Comparison of ENCODE assay signal across 21 cellular contexts in the genomic region with DNA sequence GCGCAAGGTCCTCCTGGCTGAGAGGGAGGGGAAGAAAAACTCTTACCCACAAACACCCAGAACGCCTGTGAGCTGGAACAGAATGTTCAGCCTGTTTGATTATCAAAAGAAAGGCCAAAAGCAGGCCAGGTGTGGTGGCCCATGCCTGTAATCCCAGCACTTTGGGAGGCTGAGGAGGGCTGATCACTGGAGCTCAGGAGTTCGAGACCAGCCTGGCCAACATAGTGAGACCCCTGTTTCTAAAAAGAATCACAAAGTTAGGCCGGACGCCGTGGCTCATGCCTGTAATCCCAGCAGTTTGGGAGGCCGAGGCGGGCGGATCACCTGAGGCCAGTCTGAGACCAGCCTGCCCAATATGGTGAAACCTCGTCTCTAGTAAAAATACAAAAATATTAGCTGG. TPM values are rescaled to one million over a fixed set of nuclear protein-coding genes. Genes with fewer than 3 reads are reported as not detected.
"Had no signal": no experiment of that assay in that cellular context is flagged by ENCODE, and none has a peak within 500 bp of the region (broad histone marks: within the 10 kb centered on the region; RNA-seq: fewer than 3 reads in every experiment).

No MANE protein-coding gene starts in this region.

RNA-seq across cellular contexts. Expression of a gene that starts 15.8 kb away (rescaled TPM):
- total RNA-seq: activated naive CD4-positive, alpha-beta T cell treated with anti-CD3 and anti-CD28 coated beads for 36 hours; activated naive CD4-positive, alpha-beta T cell treated with anti-CD3 and anti-CD28 coated beads, Interleukin-2, amount 50 U/mL, for 72 hours; activated naive CD8-positive, alpha-beta T cell treated with anti-CD3 and anti-CD28 coated beads for 36 hours; activated naive CD8-positive, alpha-beta T cell treated with anti-CD3 and anti-CD28 coated beads, Interleukin-2, amount 10 ng/mL, durations not matched to agents 7 days and 5 days; activated T-cell treated with anti-CD3 and anti-CD28 coated beads, Interleukin-2, amount 50 U/mL, for 72 hours; activated T-helper 1 cell treated with anti-CD3 and anti-CD28 coated beads, Interleukin-12 subunit alpha, Interleukin-12 subunit beta, Interleukin-2, Interleukin-4 antibody, amounts not matched to agents 30 ng/mL and 10 ng/mL and 1 ng/mL, durations not matched to agents 14 hours and 24 hours and 36 hours; activated T-helper 17 cell treated with anti-CD3 and anti-CD28 coated beads, Interleukin-2, amount 50 U/mL, for 72 hours; activated T-helper 2 cell treated with anti-CD3 and anti-CD28 coated beads, Interferon-gamma antibody, Interleukin-2, Interleukin-4, amounts not matched to agents 10 μg/mL and 5 μg/mL and 100 μg/mL, durations not matched to agents 14 hours and 24 hours and 36 hours; astrocyte; cardiac septum; cerebellum; chondrocyte had no signal
- polyA plus RNA-seq: cardiac muscle cell had no signal

RNA-seq across cellular contexts. Expression of a gene that starts 24.2 kb away (rescaled TPM):
- total RNA-seq: activated naive CD4-positive, alpha-beta T cell treated with anti-CD3 and anti-CD28 coated beads for 36 hours; activated naive CD4-positive, alpha-beta T cell treated with anti-CD3 and anti-CD28 coated beads, Interleukin-2, amount 50 U/mL, for 72 hours; activated naive CD8-positive, alpha-beta T cell treated with anti-CD3 and anti-CD28 coated beads for 36 hours; activated naive CD8-positive, alpha-beta T cell treated with anti-CD3 and anti-CD28 coated beads, Interleukin-2, amount 10 ng/mL, durations not matched to agents 7 days and 5 days; activated T-cell treated with anti-CD3 and anti-CD28 coated beads, Interleukin-2, amount 50 U/mL, for 4 hours; activated T-cell treated with anti-CD3 and anti-CD28 coated beads, Interleukin-2, amount 50 U/mL, for 72 hours; activated T-helper 1 cell treated with anti-CD3 and anti-CD28 coated beads, Interleukin-12 subunit alpha, Interleukin-12 subunit beta, Interleukin-2, Interleukin-4 antibody, amounts not matched to agents 30 ng/mL and 10 ng/mL and 1 ng/mL, durations not matched to agents 14 hours and 24 hours and 36 hours; activated T-helper 17 cell treated with anti-CD3 and anti-CD28 coated beads, Interleukin-2, amount 50 U/mL, for 72 hours; activated T-helper 2 cell treated with anti-CD3 and anti-CD28 coated beads, Interferon-gamma antibody, Interleukin-2, Interleukin-4, amounts not matched to agents 10 μg/mL and 5 μg/mL and 100 μg/mL, durations not matched to agents 14 hours and 24 hours and 36 hours; adrenal gland; aorta; ascending aorta; astrocyte; body of pancreas; breast epithelium; bronchial epithelial cell; cardiac muscle cell; cardiac septum; cerebellum; chondrocyte had no signal
- polyA plus RNA-seq: adipose tissue, adrenal gland, aorta had no signal
